ENCODE assay signal across 1 cellular context in the genomic region with DNA sequence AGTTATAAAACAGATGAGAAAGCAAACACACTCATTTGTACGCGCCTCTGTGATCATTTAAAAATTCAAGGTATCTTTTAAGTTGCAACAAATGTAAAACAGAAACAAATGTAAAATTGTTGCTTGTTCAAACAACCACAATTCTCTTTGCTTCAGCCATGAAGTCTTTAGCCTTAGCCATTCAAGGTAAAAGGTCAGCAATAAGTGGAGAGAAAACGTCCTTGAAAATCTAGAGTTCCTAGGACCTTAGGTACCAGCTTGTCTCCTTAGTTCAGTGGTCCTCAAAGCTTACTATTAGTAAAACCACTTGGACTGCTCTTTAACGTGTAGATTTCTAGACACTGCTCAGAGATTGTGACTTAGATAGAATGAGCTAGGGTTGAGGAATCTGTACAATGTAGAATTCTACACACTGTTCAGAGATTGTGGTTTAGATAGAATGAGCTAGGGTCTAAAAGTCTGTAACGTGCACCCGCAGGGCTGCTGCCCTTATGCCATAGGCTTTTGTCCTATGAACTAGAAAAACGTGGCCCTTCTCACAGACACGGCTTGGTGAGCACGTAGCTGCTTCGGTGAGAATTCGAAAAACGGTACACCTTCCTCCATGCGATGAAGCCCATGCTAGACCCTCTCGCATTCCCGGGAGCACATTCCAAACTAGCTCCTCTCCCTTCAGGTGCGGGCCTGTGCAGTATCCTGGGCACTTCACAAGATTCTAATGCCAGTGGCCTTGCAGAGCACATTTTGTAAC.
A peak's percentile ranks its signal among the peaks of the same experiment; 100 is the strongest.
TF ChIP-seq lines count a peak whose summit lies in the region.

No MANE protein-coding gene starts in this region.

TF ChIP-seq in GM12878, 131 proteins besides CTCF, POLR2A, EP300 and RAD21 (continued from another document and continues in another):
- TF ChIP-seq, protein P1, sequence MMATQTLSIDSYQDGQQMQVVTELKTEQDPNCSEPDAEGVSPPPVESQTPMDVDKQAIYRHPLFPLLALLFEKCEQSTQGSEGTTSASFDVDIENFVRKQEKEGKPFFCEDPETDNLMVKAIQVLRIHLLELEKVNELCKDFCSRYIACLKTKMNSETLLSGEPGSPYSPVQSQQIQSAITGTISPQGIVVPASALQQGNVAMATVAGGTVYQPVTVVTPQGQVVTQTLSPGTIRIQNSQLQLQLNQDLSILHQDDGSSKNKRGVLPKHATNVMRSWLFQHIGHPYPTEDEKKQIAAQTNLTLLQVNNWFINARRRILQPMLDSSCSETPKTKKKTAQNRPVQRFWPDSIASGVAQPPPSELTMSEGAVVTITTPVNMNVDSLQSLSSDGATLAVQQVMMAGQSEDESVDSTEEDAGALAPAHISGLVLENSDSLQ (IDR thresholded peaks at IDR 0.05), result no peak
- TF ChIP-seq RAD51 (IDR thresholded peaks at IDR 0.05) (no peak), HCFC1 (IDR thresholded peaks at IDR 0.05; ENCODE audit: low read length) (no peak), BCL3 (IDR thresholded peaks at IDR 0.05; ENCODE audit: borderline replicate concordance, insufficient read depth, low read depth, low read length, poor library complexity, severe bottlenecking) (no peak), POLR2AphosphoS2 (IDR thresholded peaks at IDR 0.05; ENCODE audit: low read depth, low read length) (no peak), ASH2L (IDR thresholded peaks at IDR 0.05; ENCODE audit: borderline replicate concordance, low read depth) (no peak), ZNF24 (IDR thresholded peaks at IDR 0.05) (no peak), ZNF687 (IDR thresholded peaks at IDR 0.05) (peak; percentile 56; the same call in 1 of the 2 replicates), MEF2A (IDR thresholded peaks at IDR 0.05; ENCODE audit: insufficient read depth, low read depth, low read length) (no peak), TAF1 (IDR thresholded peaks at IDR 0.05; ENCODE audit: borderline replicate concordance, low read depth, low read length) (0 out of 2 replicates have a peak, but pooled peaks have one; percentile 17), CHD4 (IDR thresholded peaks at IDR 0.05) (no peak), POLR2AphosphoS5 (IDR thresholded peaks at IDR 0.05; ENCODE audit: low read length) (peak; percentile 92), ATF3 (IDR thresholded peaks at IDR 0.05; ENCODE audit: borderline replicate concordance, extremely low read depth, low read depth, low read length) (no peak), CHD2 (IDR thresholded peaks at IDR 0.05; ENCODE audit: borderline replicate concordance, low read depth, low read length) (no peak), HDAC6 (IDR thresholded peaks at IDR 0.05; ENCODE audit: unreplicated experiment) (no peak), CEBPB (IDR thresholded peaks at IDR 0.05; ENCODE audit: borderline replicate concordance in 1 of 2, low read depth in 2 of 2, low read length in 2 of 2) (0 out of 4 replicates have a peak, but pooled peaks of 1 of the 2 experiments have one; percentile 29), ZBTB4 (CRISPR knock-in tag; IDR thresholded peaks at IDR 0.05) (peak; percentile 1; the same call in 1 of the 2 replicates), CHD1 (IDR thresholded peaks at IDR 0.05; ENCODE audit: low read depth, low read length) (no peak), SUZ12 (IDR thresholded peaks at IDR 0.05; ENCODE audit: unreplicated experiment) (no peak), GABPA (IDR thresholded peaks at IDR 0.05; ENCODE audit: low read depth) (no peak), KAT2A (conservative IDR thresholded peaks at IDR 0.05; ENCODE audit: control insufficient read depth, low read depth, low read length) (no peak), CREB1 (IDR thresholded peaks at IDR 0.05; ENCODE audit: low read depth) (no peak), SIN3A (IDR thresholded peaks at IDR 0.05; ENCODE audit: low read depth, low read length) (no peak), NR2F1 (conservative IDR thresholded peaks at IDR 0.05) (no peak), CBX3 (IDR thresholded peaks at IDR 0.05; ENCODE audit: borderline replicate concordance, low read depth) (no peak), ZNF384 (IDR thresholded peaks at IDR 0.05; ENCODE audit: borderline replicate concordance, low read depth, low read length) (no peak), REST (IDR thresholded peaks at IDR 0.05; ENCODE audit: low read depth, low read length) (no peak), TCF7 (IDR thresholded peaks at IDR 0.05; ENCODE audit: borderline replicate concordance) (no peak), DPF2 (IDR thresholded peaks at IDR 0.05) (no peak), BACH1 (IDR thresholded peaks at IDR 0.05; ENCODE audit: borderline replicate concordance) (0 out of 2 replicates have a peak, but pooled peaks have one; percentile 13), EED (IDR thresholded peaks at IDR 0.05; ENCODE audit: low read depth) (peak; percentile 18; the same call in 1 of the 2 replicates), TBL1XR1 (IDR thresholded peaks at IDR 0.05; ENCODE audit: low read depth, low read length) (no peak), IKZF1 (conservative IDR thresholded peaks at IDR 0.05) (no peak), ETV6 (conservative IDR thresholded peaks at IDR 0.05 in 1 of 2, IDR thresholded peaks at IDR 0.05 in 1 of 2; ENCODE audit: borderline replicate concordance in 1 of 2, low read depth in 1 of 2) (no peak), PML (IDR thresholded peaks at IDR 0.05; ENCODE audit: low read length) (no peak)
- TF ChIP-seq, protein P2, sequence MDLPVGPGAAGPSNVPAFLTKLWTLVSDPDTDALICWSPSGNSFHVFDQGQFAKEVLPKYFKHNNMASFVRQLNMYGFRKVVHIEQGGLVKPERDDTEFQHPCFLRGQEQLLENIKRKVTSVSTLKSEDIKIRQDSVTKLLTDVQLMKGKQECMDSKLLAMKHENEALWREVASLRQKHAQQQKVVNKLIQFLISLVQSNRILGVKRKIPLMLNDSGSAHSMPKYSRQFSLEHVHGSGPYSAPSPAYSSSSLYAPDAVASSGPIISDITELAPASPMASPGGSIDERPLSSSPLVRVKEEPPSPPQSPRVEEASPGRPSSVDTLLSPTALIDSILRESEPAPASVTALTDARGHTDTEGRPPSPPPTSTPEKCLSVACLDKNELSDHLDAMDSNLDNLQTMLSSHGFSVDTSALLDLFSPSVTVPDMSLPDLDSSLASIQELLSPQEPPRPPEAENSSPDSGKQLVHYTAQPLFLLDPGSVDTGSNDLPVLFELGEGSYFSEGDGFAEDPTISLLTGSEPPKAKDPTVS (IDR thresholded peaks at IDR 0.05; ENCODE audit: low read depth, low read length), result no peak
- TF ChIP-seq, protein P3, sequence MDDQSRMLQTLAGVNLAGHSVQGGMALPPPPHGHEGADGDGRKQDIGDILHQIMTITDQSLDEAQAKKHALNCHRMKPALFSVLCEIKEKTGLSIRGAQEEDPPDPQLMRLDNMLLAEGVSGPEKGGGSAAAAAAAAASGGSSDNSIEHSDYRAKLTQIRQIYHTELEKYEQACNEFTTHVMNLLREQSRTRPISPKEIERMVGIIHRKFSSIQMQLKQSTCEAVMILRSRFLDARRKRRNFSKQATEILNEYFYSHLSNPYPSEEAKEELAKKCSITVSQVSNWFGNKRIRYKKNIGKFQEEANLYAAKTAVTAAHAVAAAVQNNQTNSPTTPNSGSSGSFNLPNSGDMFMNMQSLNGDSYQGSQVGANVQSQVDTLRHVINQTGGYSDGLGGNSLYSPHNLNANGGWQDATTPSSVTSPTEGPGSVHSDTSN (IDR thresholded peaks at IDR 0.05; ENCODE audit: insufficient replicate concordance, low read depth, low read length), result no peak
